ENCODE assay signal across 10 cellular contexts in genomic region chr6:16305788-16306187, GRCh38.
DNase-seq lines count a peak whose midpoint lies in the region; ATAC-seq and TF ChIP-seq lines count a peak whose summit lies in the region.
"Had no signal": no experiment of that assay in that cellular context is flagged by ENCODE, and none has a peak within 500 bp of the region (broad histone marks: within the 10 kb centered on the region; RNA-seq: fewer than 3 reads in every experiment).

No MANE protein-coding gene starts in this region.

- no peaks in the 10 kb centered on the region for H3K4me1 ChIP-seq in endodermal cell (ENCODE audit: control insufficient read depth, insufficient read depth, low read length)
- H3K4me1 ChIP-seq in mesenchymal stem cell (ENCODE audit: control insufficient read depth, insufficient read depth, low read depth, low read length): peaks cover 1% of the 10 kb centered on the region

- H3K27me3 ChIP-seq in endodermal cell (ENCODE audit: control insufficient read depth, insufficient read depth, low read length, poor library complexity, severe bottlenecking) (no peaks in the 10 kb centered on the region), mesenchymal stem cell (ENCODE audit: control insufficient read depth in 1 of 2, insufficient read depth in 1 of 2, low read length in 2 of 2) (no peaks in the 10 kb centered on the region)

- peak; percentile 70 for DNase-seq in endodermal cell
- DNase-seq in activated naive CD4-positive, alpha-beta T cell (lab: John Stamatoyannopoulos, UW): no peak
- no peak for DNase-seq in islet precursor cell
- no peak for DNase-seq in mesenchymal stem cell
- DNase-seq: activated CD4-positive, alpha-beta T cell treated with anti-CD3 and anti-CD28 coated beads, Interleukin-2, amount 50 U/mL, for 4 hours; NCI-H1436 had no signal

- H3K9me3 ChIP-seq in endodermal cell (ENCODE audit: control insufficient read depth, low read length) (no peaks in the 10 kb centered on the region), mesenchymal stem cell (ENCODE audit: control insufficient read depth, low read length) (no peaks in the 10 kb centered on the region)

- H3K4me2 ChIP-seq in mesenchymal stem cell (ENCODE audit: low read length, poor library complexity, severe bottlenecking): no peak overlapping the region

- no peak overlapping the region for H3K4me3 Mint-ChIP-seq in endodermal cell
- no peak overlapping the region for H3K4me3 Mint-ChIP-seq in activated T-helper 17 cell treated with anti-CD3 and anti-CD28 coated beads, Interleukin-2, amount 50 U/mL, for 72 hours

- H3K4me3 ChIP-seq in endodermal cell (ENCODE audit: low read length) (no peak overlapping the region), mesenchymal stem cell (ENCODE audit: insufficient read depth in 1 of 2, low read depth in 1 of 2, low read length in 2 of 2) (no peak overlapping the region)

- 87 to 90% methylated on average over 14 to 19 of the region's 19 CpGs for WGBS in endodermal cell (ENCODE audit: insufficient coverage in 1 of 2, insufficient read length in 1 of 2), 2 experiments
- WGBS in mesenchymal stem cell: 91% methylated on average over 17 of the region's 19 CpGs

- no peak overlapping the region for H2AK5ac ChIP-seq in mesenchymal stem cell (ENCODE audit: low read length, severe bottlenecking)

- no peak overlapping the region for H4K8ac ChIP-seq in mesenchymal stem cell (ENCODE audit: low read length)

- H2BK12ac ChIP-seq in mesenchymal stem cell (ENCODE audit: low read length in 2 of 2): no peak overlapping the region

- H2BK5ac ChIP-seq in mesenchymal stem cell (ENCODE audit: low read depth, low read length, poor library complexity, severe bottlenecking): no peak overlapping the region

- no peak overlapping the region for H3K9ac ChIP-seq in endodermal cell (ENCODE audit: extremely low read depth, low read length, poor library complexity, severe bottlenecking)
- no peak overlapping the region for H3K9ac ChIP-seq in mesenchymal stem cell (ENCODE audit: low read length)

- H3K9me3 Mint-ChIP-seq in endodermal cell: no peaks in the 10 kb centered on the region
- no peaks in the 10 kb centered on the region for H3K9me3 Mint-ChIP-seq in activated T-helper 17 cell treated with anti-CD3 and anti-CD28 coated beads, Interleukin-2, amount 50 U/mL, for 72 hours

- H3K14ac ChIP-seq in mesenchymal stem cell (ENCODE audit: low read length in 2 of 2): no peak overlapping the region

- H3K27me3 Mint-ChIP-seq in endodermal cell (ENCODE audit: insufficient read depth): no peaks in the 10 kb centered on the region
- H3K27me3 Mint-ChIP-seq in activated T-helper 17 cell treated with anti-CD3 and anti-CD28 coated beads, Interleukin-2, amount 50 U/mL, for 72 hours: no peaks in the 10 kb centered on the region

- no peak overlapping the region for H3K27ac Mint-ChIP-seq in endodermal cell
- H3K27ac Mint-ChIP-seq in activated T-helper 17 cell treated with anti-CD3 and anti-CD28 coated beads, Interleukin-2, amount 50 U/mL, for 72 hours: no peak overlapping the region

- H3K27ac ChIP-seq in endodermal cell (ENCODE audit: low read depth, low read length) (no peak overlapping the region), mesenchymal stem cell (ENCODE audit: low read length, poor library complexity, severe bottlenecking) (no peak overlapping the region)

- H3K4ac ChIP-seq in mesenchymal stem cell (ENCODE audit: low read depth in 1 of 2, low read length in 2 of 2): no peak overlapping the region

- H3K23ac ChIP-seq in mesenchymal stem cell (ENCODE audit: low read length in 2 of 2): no peak overlapping the region

- ATAC-seq in GM18519 (IDR thresholded peaks at IDR 0.05; ENCODE audit: low FRiP score, unreplicated experiment) (peak; percentile 11), GM21528 (IDR thresholded peaks at IDR 0.05; ENCODE audit: low FRiP score, unreplicated experiment) (peak; percentile 39), HG03103 (IDR thresholded peaks at IDR 0.05; ENCODE audit: low read depth, unreplicated experiment) (peak; percentile 10)
- no peak for ATAC-seq in activated T-helper 17 cell treated with anti-CD3 and anti-CD28 coated beads, Interleukin-2, amount 50 U/mL, for 72 hours (replicated peaks)

- H4K91ac ChIP-seq in mesenchymal stem cell (ENCODE audit: low read length): no peak overlapping the region

- no peaks in the 10 kb centered on the region for H3K36me3 Mint-ChIP-seq in endodermal cell (ENCODE audit: low read depth)
- H3K36me3 Mint-ChIP-seq in activated T-helper 17 cell treated with anti-CD3 and anti-CD28 coated beads, Interleukin-2, amount 50 U/mL, for 72 hours (ENCODE audit: low read depth): peaks cover 79% of the 10 kb centered on the region

- no peak overlapping the region for H2AFZ ChIP-seq in mesenchymal stem cell (ENCODE audit: low read depth, low read length)

- H3K36me3 ChIP-seq in endodermal cell (ENCODE audit: control insufficient read depth, insufficient read depth, low read length) (no peaks in the 10 kb centered on the region), mesenchymal stem cell (ENCODE audit: control insufficient read depth in 1 of 2, insufficient read depth in 2 of 2, low read depth in 1 of 2, low read length in 2 of 2) (peaks cover 16 to 51% of the 10 kb centered on the region in 2 experiments)

- H3K4me1 Mint-ChIP-seq in endodermal cell: peaks cover 29% of the 10 kb centered on the region
- no peaks in the 10 kb centered on the region for H3K4me1 Mint-ChIP-seq in activated T-helper 17 cell treated with anti-CD3 and anti-CD28 coated beads, Interleukin-2, amount 50 U/mL, for 72 hours

- no peaks in the 10 kb centered on the region for H3K79me1 ChIP-seq in mesenchymal stem cell (replicated peaks; ENCODE audit: low read length, poor library complexity, severe bottlenecking)

- no peak for TF ChIP-seq CTCF in endodermal cell (conservative IDR thresholded peaks at IDR 0.05)

- H2BK15ac ChIP-seq in mesenchymal stem cell (ENCODE audit: low read depth, poor library complexity, severe bottlenecking): no peak overlapping the region

- H2BK120ac ChIP-seq in mesenchymal stem cell (ENCODE audit: low read depth, low read length): no peak overlapping the region

- H3K18ac ChIP-seq in mesenchymal stem cell (ENCODE audit: low read depth in 1 of 2, low read length in 2 of 2): no peak overlapping the region
